In the genomic region with DNA sequence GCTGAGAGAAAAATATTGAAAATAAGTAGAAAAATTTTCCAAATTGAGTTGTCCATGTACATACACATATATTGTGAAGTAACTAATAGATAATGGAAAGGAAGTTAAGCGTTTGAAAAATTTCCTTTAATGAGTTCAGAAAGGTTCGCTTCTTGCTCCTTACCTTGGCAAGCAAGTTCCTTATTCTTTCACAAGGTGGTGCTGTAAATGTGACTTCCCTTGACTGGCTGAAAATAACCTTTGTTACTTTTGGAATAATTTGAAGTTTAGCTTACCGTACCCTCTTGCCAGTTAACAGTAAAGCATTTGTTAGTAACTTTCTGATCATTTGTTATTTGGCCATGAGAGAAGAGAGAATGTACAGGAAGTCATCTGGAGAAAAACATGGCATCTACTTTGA, we compare ENCODE assay signal across 1 cellular context.
TF ChIP-seq lines count a peak whose summit lies in the region.

No MANE protein-coding gene starts in this region.

TF ChIP-seq in WTC11, 78 proteins besides CTCF, POLR2A, EP300 and RAD21 (continued from another document):
- TF ChIP-seq, protein P1, sequence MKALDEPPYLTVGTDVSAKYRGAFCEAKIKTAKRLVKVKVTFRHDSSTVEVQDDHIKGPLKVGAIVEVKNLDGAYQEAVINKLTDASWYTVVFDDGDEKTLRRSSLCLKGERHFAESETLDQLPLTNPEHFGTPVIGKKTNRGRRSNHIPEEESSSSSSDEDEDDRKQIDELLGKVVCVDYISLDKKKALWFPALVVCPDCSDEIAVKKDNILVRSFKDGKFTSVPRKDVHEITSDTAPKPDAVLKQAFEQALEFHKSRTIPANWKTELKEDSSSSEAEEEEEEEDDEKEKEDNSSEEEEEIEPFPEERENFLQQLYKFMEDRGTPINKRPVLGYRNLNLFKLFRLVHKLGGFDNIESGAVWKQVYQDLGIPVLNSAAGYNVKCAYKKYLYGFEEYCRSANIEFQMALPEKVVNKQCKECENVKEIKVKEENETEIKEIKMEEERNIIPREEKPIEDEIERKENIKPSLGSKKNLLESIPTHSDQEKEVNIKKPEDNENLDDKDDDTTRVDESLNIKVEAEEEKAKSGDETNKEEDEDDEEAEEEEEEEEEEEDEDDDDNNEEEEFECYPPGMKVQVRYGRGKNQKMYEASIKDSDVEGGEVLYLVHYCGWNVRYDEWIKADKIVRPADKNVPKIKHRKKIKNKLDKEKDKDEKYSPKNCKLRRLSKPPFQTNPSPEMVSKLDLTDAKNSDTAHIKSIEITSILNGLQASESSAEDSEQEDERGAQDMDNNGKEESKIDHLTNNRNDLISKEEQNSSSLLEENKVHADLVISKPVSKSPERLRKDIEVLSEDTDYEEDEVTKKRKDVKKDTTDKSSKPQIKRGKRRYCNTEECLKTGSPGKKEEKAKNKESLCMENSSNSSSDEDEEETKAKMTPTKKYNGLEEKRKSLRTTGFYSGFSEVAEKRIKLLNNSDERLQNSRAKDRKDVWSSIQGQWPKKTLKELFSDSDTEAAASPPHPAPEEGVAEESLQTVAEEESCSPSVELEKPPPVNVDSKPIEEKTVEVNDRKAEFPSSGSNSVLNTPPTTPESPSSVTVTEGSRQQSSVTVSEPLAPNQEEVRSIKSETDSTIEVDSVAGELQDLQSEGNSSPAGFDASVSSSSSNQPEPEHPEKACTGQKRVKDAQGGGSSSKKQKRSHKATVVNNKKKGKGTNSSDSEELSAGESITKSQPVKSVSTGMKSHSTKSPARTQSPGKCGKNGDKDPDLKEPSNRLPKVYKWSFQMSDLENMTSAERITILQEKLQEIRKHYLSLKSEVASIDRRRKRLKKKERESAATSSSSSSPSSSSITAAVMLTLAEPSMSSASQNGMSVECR (CRISPR knock-in tag; IDR thresholded peaks at IDR 0.05; ENCODE audit: borderline replicate concordance): no peak
- no peak for TF ChIP-seq FOXP1 (CRISPR knock-in tag; IDR thresholded peaks at IDR 0.05; ENCODE audit: borderline replicate concordance)
- TF ChIP-seq, protein P2, sequence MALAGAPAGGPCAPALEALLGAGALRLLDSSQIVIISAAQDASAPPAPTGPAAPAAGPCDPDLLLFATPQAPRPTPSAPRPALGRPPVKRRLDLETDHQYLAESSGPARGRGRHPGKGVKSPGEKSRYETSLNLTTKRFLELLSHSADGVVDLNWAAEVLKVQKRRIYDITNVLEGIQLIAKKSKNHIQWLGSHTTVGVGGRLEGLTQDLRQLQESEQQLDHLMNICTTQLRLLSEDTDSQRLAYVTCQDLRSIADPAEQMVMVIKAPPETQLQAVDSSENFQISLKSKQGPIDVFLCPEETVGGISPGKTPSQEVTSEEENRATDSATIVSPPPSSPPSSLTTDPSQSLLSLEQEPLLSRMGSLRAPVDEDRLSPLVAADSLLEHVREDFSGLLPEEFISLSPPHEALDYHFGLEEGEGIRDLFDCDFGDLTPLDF (CRISPR knock-in tag; IDR thresholded peaks at IDR 0.05): no peak
- TF ChIP-seq TEAD1 (CRISPR knock-in tag; IDR thresholded peaks at IDR 0.05): no peak
- TF ChIP-seq, protein P3, sequence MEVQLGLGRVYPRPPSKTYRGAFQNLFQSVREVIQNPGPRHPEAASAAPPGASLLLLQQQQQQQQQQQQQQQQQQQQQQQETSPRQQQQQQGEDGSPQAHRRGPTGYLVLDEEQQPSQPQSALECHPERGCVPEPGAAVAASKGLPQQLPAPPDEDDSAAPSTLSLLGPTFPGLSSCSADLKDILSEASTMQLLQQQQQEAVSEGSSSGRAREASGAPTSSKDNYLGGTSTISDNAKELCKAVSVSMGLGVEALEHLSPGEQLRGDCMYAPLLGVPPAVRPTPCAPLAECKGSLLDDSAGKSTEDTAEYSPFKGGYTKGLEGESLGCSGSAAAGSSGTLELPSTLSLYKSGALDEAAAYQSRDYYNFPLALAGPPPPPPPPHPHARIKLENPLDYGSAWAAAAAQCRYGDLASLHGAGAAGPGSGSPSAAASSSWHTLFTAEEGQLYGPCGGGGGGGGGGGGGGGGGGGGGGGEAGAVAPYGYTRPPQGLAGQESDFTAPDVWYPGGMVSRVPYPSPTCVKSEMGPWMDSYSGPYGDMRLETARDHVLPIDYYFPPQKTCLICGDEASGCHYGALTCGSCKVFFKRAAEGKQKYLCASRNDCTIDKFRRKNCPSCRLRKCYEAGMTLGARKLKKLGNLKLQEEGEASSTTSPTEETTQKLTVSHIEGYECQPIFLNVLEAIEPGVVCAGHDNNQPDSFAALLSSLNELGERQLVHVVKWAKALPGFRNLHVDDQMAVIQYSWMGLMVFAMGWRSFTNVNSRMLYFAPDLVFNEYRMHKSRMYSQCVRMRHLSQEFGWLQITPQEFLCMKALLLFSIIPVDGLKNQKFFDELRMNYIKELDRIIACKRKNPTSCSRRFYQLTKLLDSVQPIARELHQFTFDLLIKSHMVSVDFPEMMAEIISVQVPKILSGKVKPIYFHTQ (CRISPR knock-in tag; IDR thresholded peaks at IDR 0.05): no peak
- TF ChIP-seq PRRX2 (CRISPR knock-in tag; IDR thresholded peaks at IDR 0.05): no peak
- TF ChIP-seq, protein P4, sequence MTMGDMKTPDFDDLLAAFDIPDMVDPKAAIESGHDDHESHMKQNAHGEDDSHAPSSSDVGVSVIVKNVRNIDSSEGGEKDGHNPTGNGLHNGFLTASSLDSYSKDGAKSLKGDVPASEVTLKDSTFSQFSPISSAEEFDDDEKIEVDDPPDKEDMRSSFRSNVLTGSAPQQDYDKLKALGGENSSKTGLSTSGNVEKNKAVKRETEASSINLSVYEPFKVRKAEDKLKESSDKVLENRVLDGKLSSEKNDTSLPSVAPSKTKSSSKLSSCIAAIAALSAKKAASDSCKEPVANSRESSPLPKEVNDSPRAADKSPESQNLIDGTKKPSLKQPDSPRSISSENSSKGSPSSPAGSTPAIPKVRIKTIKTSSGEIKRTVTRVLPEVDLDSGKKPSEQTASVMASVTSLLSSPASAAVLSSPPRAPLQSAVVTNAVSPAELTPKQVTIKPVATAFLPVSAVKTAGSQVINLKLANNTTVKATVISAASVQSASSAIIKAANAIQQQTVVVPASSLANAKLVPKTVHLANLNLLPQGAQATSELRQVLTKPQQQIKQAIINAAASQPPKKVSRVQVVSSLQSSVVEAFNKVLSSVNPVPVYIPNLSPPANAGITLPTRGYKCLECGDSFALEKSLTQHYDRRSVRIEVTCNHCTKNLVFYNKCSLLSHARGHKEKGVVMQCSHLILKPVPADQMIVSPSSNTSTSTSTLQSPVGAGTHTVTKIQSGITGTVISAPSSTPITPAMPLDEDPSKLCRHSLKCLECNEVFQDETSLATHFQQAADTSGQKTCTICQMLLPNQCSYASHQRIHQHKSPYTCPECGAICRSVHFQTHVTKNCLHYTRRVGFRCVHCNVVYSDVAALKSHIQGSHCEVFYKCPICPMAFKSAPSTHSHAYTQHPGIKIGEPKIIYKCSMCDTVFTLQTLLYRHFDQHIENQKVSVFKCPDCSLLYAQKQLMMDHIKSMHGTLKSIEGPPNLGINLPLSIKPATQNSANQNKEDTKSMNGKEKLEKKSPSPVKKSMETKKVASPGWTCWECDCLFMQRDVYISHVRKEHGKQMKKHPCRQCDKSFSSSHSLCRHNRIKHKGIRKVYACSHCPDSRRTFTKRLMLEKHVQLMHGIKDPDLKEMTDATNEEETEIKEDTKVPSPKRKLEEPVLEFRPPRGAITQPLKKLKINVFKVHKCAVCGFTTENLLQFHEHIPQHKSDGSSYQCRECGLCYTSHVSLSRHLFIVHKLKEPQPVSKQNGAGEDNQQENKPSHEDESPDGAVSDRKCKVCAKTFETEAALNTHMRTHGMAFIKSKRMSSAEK (CRISPR knock-in tag; IDR thresholded peaks at IDR 0.05; ENCODE audit: borderline replicate concordance): no peak
- TF ChIP-seq, protein P5, sequence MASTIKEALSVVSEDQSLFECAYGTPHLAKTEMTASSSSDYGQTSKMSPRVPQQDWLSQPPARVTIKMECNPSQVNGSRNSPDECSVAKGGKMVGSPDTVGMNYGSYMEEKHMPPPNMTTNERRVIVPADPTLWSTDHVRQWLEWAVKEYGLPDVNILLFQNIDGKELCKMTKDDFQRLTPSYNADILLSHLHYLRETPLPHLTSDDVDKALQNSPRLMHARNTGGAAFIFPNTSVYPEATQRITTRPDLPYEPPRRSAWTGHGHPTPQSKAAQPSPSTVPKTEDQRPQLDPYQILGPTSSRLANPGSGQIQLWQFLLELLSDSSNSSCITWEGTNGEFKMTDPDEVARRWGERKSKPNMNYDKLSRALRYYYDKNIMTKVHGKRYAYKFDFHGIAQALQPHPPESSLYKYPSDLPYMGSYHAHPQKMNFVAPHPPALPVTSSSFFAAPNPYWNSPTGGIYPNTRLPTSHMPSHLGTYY (CRISPR knock-in tag; IDR thresholded peaks at IDR 0.05): no peak
- TF ChIP-seq TP53 (CRISPR knock-in tag; IDR thresholded peaks at IDR 0.05): no peak
- TF ChIP-seq, protein P6, sequence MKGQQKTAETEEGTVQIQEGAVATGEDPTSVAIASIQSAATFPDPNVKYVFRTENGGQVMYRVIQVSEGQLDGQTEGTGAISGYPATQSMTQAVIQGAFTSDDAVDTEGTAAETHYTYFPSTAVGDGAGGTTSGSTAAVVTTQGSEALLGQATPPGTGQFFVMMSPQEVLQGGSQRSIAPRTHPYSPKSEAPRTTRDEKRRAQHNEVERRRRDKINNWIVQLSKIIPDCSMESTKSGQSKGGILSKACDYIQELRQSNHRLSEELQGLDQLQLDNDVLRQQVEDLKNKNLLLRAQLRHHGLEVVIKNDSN (CRISPR knock-in tag; IDR thresholded peaks at IDR 0.05): no peak
- TF ChIP-seq, protein P7, sequence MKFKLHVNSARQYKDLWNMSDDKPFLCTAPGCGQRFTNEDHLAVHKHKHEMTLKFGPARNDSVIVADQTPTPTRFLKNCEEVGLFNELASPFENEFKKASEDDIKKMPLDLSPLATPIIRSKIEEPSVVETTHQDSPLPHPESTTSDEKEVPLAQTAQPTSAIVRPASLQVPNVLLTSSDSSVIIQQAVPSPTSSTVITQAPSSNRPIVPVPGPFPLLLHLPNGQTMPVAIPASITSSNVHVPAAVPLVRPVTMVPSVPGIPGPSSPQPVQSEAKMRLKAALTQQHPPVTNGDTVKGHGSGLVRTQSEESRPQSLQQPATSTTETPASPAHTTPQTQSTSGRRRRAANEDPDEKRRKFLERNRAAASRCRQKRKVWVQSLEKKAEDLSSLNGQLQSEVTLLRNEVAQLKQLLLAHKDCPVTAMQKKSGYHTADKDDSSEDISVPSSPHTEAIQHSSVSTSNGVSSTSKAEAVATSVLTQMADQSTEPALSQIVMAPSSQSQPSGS (CRISPR knock-in tag; IDR thresholded peaks at IDR 0.05; ENCODE audit: borderline replicate concordance, low read depth): no peak
- no peak for TF ChIP-seq FOXK1 (CRISPR knock-in tag; IDR thresholded peaks at IDR 0.05)
